In the genomic region with DNA sequence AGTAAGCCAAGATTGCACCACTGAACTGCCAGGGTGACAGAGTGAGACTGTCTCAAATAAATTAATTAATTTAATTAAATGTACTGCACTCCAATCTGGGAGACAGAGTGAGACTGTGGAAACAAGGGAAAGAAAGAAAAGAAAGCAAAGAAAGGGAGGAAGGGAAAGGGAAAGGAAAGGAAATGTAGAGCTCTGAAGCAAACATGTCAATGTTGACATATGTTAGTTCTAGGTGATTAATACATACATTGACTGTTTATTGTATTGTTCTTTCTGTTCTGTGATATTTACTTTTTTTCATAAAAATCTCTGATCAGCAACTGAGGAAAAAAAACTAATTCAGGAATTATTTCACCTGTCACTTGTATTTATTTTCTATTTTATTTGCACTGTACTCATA, we compare ENCODE assay signal across 20 cellular contexts.
DNase-seq lines count a peak whose midpoint lies in the region; ATAC-seq, FAIRE-seq and TF ChIP-seq lines count a peak whose summit lies in the region.
"Had no signal": no experiment of that assay in that cellular context is flagged by ENCODE, and none has a peak within 500 bp of the region (broad histone marks: within the 10 kb centered on the region; RNA-seq: fewer than 3 reads in every experiment).

No MANE protein-coding gene starts in this region.

- ATAC-seq in RWPE2 (ENCODE audit: low read depth) = peak; percentile 61; the same call in 2 of the 3 replicates
- ATAC-seq: left lobe of liver; stimulated activated naive CD8-positive, alpha-beta T cell treated with anti-CD3 and anti-CD28 coated beads, Interleukin-15, Interleukin-2, amounts not matched to agents 100 U/mL and 50 U/mL, for 24 hours had no signal

- H3K27me3 ChIP-seq in RWPE2 (ENCODE audit: insufficient read depth, poor library complexity, severe bottlenecking) (no peaks in the 10 kb centered on the region), smooth muscle cell (ENCODE audit: low read depth) (no peaks in the 10 kb centered on the region)
- H3K27me3 ChIP-seq: BE2C, thyroid gland had no signal

- no peak overlapping the region for H3K27ac ChIP-seq in HEK293 (ENCODE audit: extremely low read depth, low read depth, low read length)
- peak overlapping the region; percentile 95 for H3K27ac ChIP-seq in RWPE2 (ENCODE audit: poor library complexity, severe bottlenecking)
- H3K27ac ChIP-seq in smooth muscle cell (ENCODE audit: low read depth) = no peak overlapping the region
- H3K27ac ChIP-seq: prostate gland, thyroid gland had no signal

- H2AFZ ChIP-seq in smooth muscle cell (ENCODE audit: low read depth) = no peak overlapping the region

- no peaks in the 10 kb centered on the region for H4K20me1 ChIP-seq in smooth muscle cell (ENCODE audit: low read depth)

- peak overlapping the region; percentile 17 for H3K4me2 ChIP-seq in smooth muscle cell

- H3K79me2 ChIP-seq in smooth muscle cell (ENCODE audit: low read depth) = no peaks in the 10 kb centered on the region

- H3F3A ChIP-seq in smooth muscle cell (ENCODE audit: low read depth) = no peaks in the 10 kb centered on the region

- no peak overlapping the region for H3K4me3 ChIP-seq in HEK293 (ENCODE audit: low read depth, low read length)
- H3K4me3 ChIP-seq in RWPE2 (ENCODE audit: severe bottlenecking) = no peak overlapping the region
- H3K4me3 ChIP-seq in smooth muscle cell = no peak overlapping the region
- H3K4me3 ChIP-seq: prostate gland, thyroid gland had no signal

- H3K9me3 ChIP-seq in HEK293 (ENCODE audit: control insufficient read depth, insufficient read depth, low read depth, low read length) (no peaks in the 10 kb centered on the region), RWPE2 (ENCODE audit: severe bottlenecking) (no peaks in the 10 kb centered on the region), smooth muscle cell (replicated peaks; ENCODE audit: low read depth) (no peaks in the 10 kb centered on the region)
- H3K9me3 ChIP-seq: BE2C, prostate gland, thyroid gland had no signal

- H3K4me1 ChIP-seq in HEK293 (ENCODE audit: control insufficient read depth, insufficient read depth, low read length) (peaks cover 27% of the 10 kb centered on the region), RWPE2 (ENCODE audit: insufficient read depth, poor library complexity, severe bottlenecking) (peaks cover 30% of the 10 kb centered on the region), smooth muscle cell (ENCODE audit: low read depth) (no peaks in the 10 kb centered on the region)
- H3K4me1 ChIP-seq: prostate gland, thyroid gland had no signal

- H3K36me3 ChIP-seq in HEK293 (ENCODE audit: control insufficient read depth in 2 of 2, insufficient read depth in 1 of 2, low read length in 2 of 2) (no peaks in the 10 kb centered on the region), RWPE2 (ENCODE audit: low read depth) (peaks cover 3% of the 10 kb centered on the region; the same call in 1 of the 2 replicates), smooth muscle cell (ENCODE audit: low read depth) (no peaks in the 10 kb centered on the region)
- H3K36me3 ChIP-seq: BE2C, prostate gland, thyroid gland had no signal

- CTCF ChIA-PET in HEK293 (lab: Yijun Ruan, JAX) = interaction anchor here (0.6 to 1.9 kb wide), 4 partner anchors 10 to 88 kb away, joined by 3 to 6 read pairs (median 3); no protein-coding TSS in a partner anchor

- POLR2A ChIA-PET in HEK293 (lab: Yijun Ruan, JAX) = interaction anchor here (1.0 to 1.3 kb wide), 2 partner anchors 26 to 99 kb away, joined by 3 to 7 read pairs; a partner anchor contains a TSS

- FAIRE-seq in frontal cortex (lab: Jason Lieb, UNC) = peak; percentile 10

- H3K9ac ChIP-seq in smooth muscle cell (ENCODE audit: low read depth) = no peak overlapping the region

- DNase-seq in RWPE2 (ENCODE audit: low spot score) = no peak
- DNase-seq in frontal cortex (ENCODE audit: low spot score in 2 of 2) = no peak
- no peak for DNase-seq in smooth muscle cell (lab: John Stamatoyannopoulos, UW; ENCODE audit: unreplicated experiment)
- no peak for DNase-seq in activated effector memory CD4-positive, alpha-beta T cell treated with Interleukin-2 at 50 U/mL for 16 hours
- DNase-seq in effector CD8-positive, alpha-beta T cell (lab: John Stamatoyannopoulos, UW) = no peak
- DNase-seq in GM19240 (ENCODE audit: insufficient read length, low spot score) = no peak
- DNase-seq: activated CD4-positive, alpha-beta memory T cell treated with anti-CD3 and anti-CD28 coated beads, Interleukin-2, amount 10 ng/mL, durations not matched to agents 7 days and 5 days; activated CD4-positive, CD25-positive, alpha-beta regulatory T cell; activated gamma-delta T cell treated with Interleukin-2 at 50 U/mL for 16 hours; activated T-cell treated with anti-CD3 and anti-CD28 coated beads for 4 hours; BE2C; glutamatergic neuron; KG1; NCI-H1930; stimulated activated naive CD8-positive, alpha-beta T cell treated with anti-CD3 and anti-CD28 coated beads, Interleukin-15, Interleukin-2, amounts not matched to agents 100 U/mL and 50 U/mL, for 24 hours; T-helper 9 cell; thyroid gland had no signal

- TF ChIP-seq CTCF in HEK293 (tag by site-specific recombination; IDR thresholded peaks at IDR 0.05) = no peak
- TF ChIP-seq CTCF in RWPE2 (IDR thresholded peaks at IDR 0.05; ENCODE audit: poor library complexity, severe bottlenecking) = no peak
- no peak for TF ChIP-seq CTCF in smooth muscle cell (IDR thresholded peaks at IDR 0.05; ENCODE audit: borderline replicate concordance, insufficient read depth, poor library complexity, severe bottlenecking)

TF ChIP-seq in HEK293, 187 proteins besides CTCF, POLR2A, EP300 and RAD21:
- peak; percentile 90 for TF ChIP-seq PRDM1 (tag by site-specific recombination; IDR thresholded peaks at IDR 0.05)
- no peak for TF ChIP-seq ZNF529 (tag by site-specific recombination; IDR thresholded peaks at IDR 0.05; ENCODE audit: insufficient replicate concordance)
